In the genomic region with DNA sequence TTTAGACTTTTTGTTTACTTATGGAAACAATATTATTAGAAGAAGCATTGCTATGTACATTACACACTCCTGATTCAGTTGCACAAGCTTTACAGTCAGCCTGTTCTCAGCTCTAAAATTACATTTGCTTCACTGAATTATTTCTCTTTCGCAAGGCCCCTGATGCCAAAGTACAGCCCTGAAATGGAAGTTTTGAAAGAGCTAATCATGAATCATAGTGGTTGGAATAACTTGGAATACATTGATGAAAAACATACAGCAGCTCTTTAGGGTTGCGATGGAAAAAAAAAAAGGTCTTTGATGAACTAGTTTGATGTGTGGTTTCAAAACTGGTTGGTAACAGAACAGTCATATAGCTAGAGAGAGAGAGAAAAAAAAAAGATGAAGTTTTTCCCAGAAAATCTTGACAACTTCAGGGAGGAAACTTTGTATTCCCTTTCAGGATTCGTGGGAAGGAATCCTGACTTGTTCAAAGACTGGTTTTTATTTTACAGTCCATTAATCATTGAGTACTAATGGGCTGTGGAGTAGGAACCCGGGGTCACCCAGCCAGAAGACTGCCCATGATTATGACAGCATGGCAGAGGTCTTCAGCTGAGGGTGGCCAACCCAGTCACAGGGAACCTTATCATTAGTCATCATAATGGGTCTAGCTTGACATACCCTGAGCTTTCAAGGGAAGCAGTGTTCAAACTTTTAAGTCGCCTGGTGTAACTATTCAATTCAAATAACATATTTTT, we compare ENCODE assay signal across 16 cellular contexts.
DNase-seq lines count a peak whose midpoint lies in the region; ATAC-seq and TF ChIP-seq lines count a peak whose summit lies in the region.
"Had no signal": no experiment of that assay in that cellular context is flagged by ENCODE, and none has a peak within 500 bp of the region (broad histone marks: within the 10 kb centered on the region; RNA-seq: fewer than 3 reads in every experiment).

No MANE protein-coding gene starts in this region.

- intact Hi-C loops in thyroid gland (cut with DNase I), result no loop called here

- peak; percentile 98 for DNase-seq in HCEC 1CT
- DNase-seq in foreskin keratinocyte, result peak; percentile 16 to 30
- DNase-seq in thyroid gland, result no peak
- DNase-seq in HEK293T (ENCODE audit: extremely low spot score), result no peak
- DNase-seq: activated CD4-positive, CD25-positive, alpha-beta regulatory T cell treated with anti-CD3 and anti-CD28 coated beads, Interleukin-2, amount 50 U/mL, for 72 hours; activated T-cell treated with anti-CD3 and anti-CD28 coated beads, Interleukin-2, amount 50 U/mL, for 72 hours; left cardiac atrium; MM.1S; NCI-H526 treated with DMSO at 0.1 percent for 48 hours; occipital lobe; stimulated activated CD4-positive, alpha-beta T cell treated with anti-CD3 and anti-CD28 coated beads, Interleukin-1b, Interleukin-23, amount 100 ng/mL, for 48 hours had no signal

- no peak for TF ChIP-seq POLR2A in thyroid gland (IDR thresholded peaks at IDR 0.05)

- H3K4me1 ChIP-seq in foreskin keratinocyte, result peaks cover 6% of the 10 kb centered on the region
- H3K4me1 ChIP-seq in skeletal muscle satellite cell (ENCODE audit: control insufficient read depth, insufficient read depth, low read length), result peaks cover 44% of the 10 kb centered on the region
- H3K4me1 ChIP-seq in thyroid gland, result no peaks in the 10 kb centered on the region

- no peaks in the 10 kb centered on the region for H3K9me3 ChIP-seq in skeletal muscle satellite cell (replicated peaks; ENCODE audit: low read length)
- no peaks in the 10 kb centered on the region for H3K9me3 ChIP-seq in thyroid gland
- H3K9me3 ChIP-seq: esophagus muscularis mucosa had no signal

- TF ChIP-seq CTCF in WI38 (IDR thresholded peaks at IDR 0.05; ENCODE audit: low read depth, low read length) (no peak), foreskin keratinocyte (conservative IDR thresholded peaks at IDR 0.05) (no peak), thyroid gland (IDR thresholded peaks at IDR 0.05) (no peak)

- H3K27me3 ChIP-seq in foreskin keratinocyte (no peaks in the 10 kb centered on the region), skeletal muscle satellite cell (ENCODE audit: control insufficient read depth, insufficient read depth, low read length) (no peaks in the 10 kb centered on the region), thyroid gland (no peaks in the 10 kb centered on the region)
- H3K27me3 ChIP-seq: esophagus muscularis mucosa had no signal

- H3K27ac ChIP-seq in foreskin keratinocyte (no peak overlapping the region), thyroid gland (no peak overlapping the region)
- H3K27ac ChIP-seq: esophagus muscularis mucosa had no signal

- peak overlapping the region; percentile 81 for H3K9ac ChIP-seq in skeletal muscle satellite cell (ENCODE audit: low read depth, low read length)

- ATAC-seq in foreskin keratinocyte (no peak), HG03354 (IDR thresholded peaks at IDR 0.05; ENCODE audit: poor library complexity, severe bottlenecking, unreplicated experiment) (no peak)
- ATAC-seq: activated T-cell treated with anti-CD3 and anti-CD28 coated beads, Interleukin-2, amount 50 U/mL, for 72 hours; left cardiac atrium; stimulated activated effector memory CD8-positive, alpha-beta T cell treated with anti-CD3 and anti-CD28 coated beads, Interleukin-12 subunit alpha, Interleukin-12 subunit beta, amount 100 ng/mL, for 72 hours had no signal

- H3K36me3 ChIP-seq in skeletal muscle satellite cell (ENCODE audit: insufficient read depth, low read length) (no peaks in the 10 kb centered on the region), thyroid gland (no peaks in the 10 kb centered on the region)
- H3K36me3 ChIP-seq: esophagus muscularis mucosa had no signal

- 73 to 74% methylated on average over 5 of the region's 5 CpGs for WGBS in thyroid gland, 2 donors

- H3K4me3 ChIP-seq in WI38 (ENCODE audit: low read depth, low read length) (peak overlapping the region; percentile 37), skeletal muscle satellite cell (ENCODE audit: low read length) (no peak overlapping the region), thyroid gland (replicated peaks in 1 of 3) (no peak overlapping the region)
- H3K4me3 ChIP-seq: esophagus muscularis mucosa had no signal

- peak overlapping the region; percentile 68 for H3K4me2 ChIP-seq in skeletal muscle satellite cell (ENCODE audit: low read length)

- CTCF ChIA-PET in HEK293T (lab: Yijun Ruan, JAX), result no interaction called here

- POLR2A ChIA-PET in HEK293T (lab: Yijun Ruan, JAX), result no interaction called here

TF ChIP-seq in HEK293T, 16 proteins besides CTCF, POLR2A, EP300 and RAD21:
- TF ChIP-seq, protein P1, sequence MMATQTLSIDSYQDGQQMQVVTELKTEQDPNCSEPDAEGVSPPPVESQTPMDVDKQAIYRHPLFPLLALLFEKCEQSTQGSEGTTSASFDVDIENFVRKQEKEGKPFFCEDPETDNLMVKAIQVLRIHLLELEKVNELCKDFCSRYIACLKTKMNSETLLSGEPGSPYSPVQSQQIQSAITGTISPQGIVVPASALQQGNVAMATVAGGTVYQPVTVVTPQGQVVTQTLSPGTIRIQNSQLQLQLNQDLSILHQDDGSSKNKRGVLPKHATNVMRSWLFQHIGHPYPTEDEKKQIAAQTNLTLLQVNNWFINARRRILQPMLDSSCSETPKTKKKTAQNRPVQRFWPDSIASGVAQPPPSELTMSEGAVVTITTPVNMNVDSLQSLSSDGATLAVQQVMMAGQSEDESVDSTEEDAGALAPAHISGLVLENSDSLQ (IDR thresholded peaks at IDR 0.05), result no peak
- TF ChIP-seq SP1 (IDR thresholded peaks at IDR 0.05), result no peak
- no peak for TF ChIP-seq TARDBP (IDR thresholded peaks at IDR 0.05)
- TF ChIP-seq SUZ12 (IDR thresholded peaks at IDR 0.05), result no peak
- no peak for TF ChIP-seq ARNT (IDR thresholded peaks at IDR 0.05)
- TF ChIP-seq ZNF384 (IDR thresholded peaks at IDR 0.05), result no peak
- TF ChIP-seq HDGF (IDR thresholded peaks at IDR 0.05; ENCODE audit: borderline replicate concordance), result no peak
- no peak for TF ChIP-seq FOXM1 (IDR thresholded peaks at IDR 0.05; ENCODE audit: borderline replicate concordance)
- no peak for TF ChIP-seq ELF4 (IDR thresholded peaks at IDR 0.05)
TF ChIP-seq in HEK293T: peak in this region for 0.

Comparison
In these comparisons a context has a peak if more than half of its experiments do, and no peak if none do; other contexts are left out.
1. DNase-seq: peak in HCEC 1CT (single experiment) and foreskin keratinocyte (2 of 2); none in thyroid gland (0 of 2) and HEK293T (single experiment).